In the genomic region with DNA sequence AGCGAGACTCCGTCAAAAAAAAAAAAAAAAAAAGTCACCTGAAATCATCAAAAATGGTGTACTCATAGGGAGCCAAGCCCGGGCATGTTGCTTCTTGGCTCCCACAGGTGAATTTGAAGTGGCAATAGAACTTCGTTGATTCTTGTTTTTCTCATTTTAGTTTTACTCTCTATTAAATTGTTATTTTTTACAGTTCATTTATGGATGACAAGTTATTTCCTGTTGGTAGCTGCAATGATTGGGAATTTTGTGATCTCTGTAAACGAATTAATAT, we compare ENCODE assay signal across 8 cellular contexts. TPM values are rescaled to one million over a fixed set of nuclear protein-coding genes. Genes with fewer than 3 reads are reported as not detected.
DNase-seq lines count a peak whose midpoint lies in the region; ATAC-seq and TF ChIP-seq lines count a peak whose summit lies in the region.

No MANE protein-coding gene starts in this region.

- peaks cover 61% of the 10 kb centered on the region for H3K79me2 ChIP-seq in DND-41 (ENCODE audit: insufficient read depth, low read length)
- peaks cover 4% of the 10 kb centered on the region for H3K79me2 ChIP-seq in neural cell (replicated peaks; ENCODE audit: insufficient read depth, low read length)

- DNase-seq in DND-41 = no peak
- DNase-seq in NB4 (ENCODE audit: low read depth) = no peak
- no peak for DNase-seq in dorsolateral prefrontal cortex
- no peak for DNase-seq in GOT3 (lab: John Stamatoyannopoulos, UW)
- DNase-seq in anterior cingulate cortex (lab: John Stamatoyannopoulos, UW) = no peak

- no peak for TF ChIP-seq RAD21 in neural cell (conservative IDR thresholded peaks at IDR 0.05)

- H3K4me2 ChIP-seq in DND-41 (ENCODE audit: insufficient read depth, low read length) = peak overlapping the region; percentile 75
- H3K4me2 ChIP-seq in neural cell (ENCODE audit: low read length) = peak overlapping the region; percentile 84

- H3K9me2 ChIP-seq in neural cell (ENCODE audit: insufficient read depth, low read length) = no peaks in the 10 kb centered on the region

- H3K36me3 ChIP-seq in DND-41 (ENCODE audit: insufficient read depth, low read length) = peaks cover 15% of the 10 kb centered on the region; the same call in 1 of the 2 replicates
- H3K36me3 ChIP-seq in neural cell (ENCODE audit: insufficient read depth, low read length) = no peaks in the 10 kb centered on the region

- peak overlapping the region; percentile 90 for H3K9ac ChIP-seq in DND-41 (ENCODE audit: low read depth, low read length)
- no peak overlapping the region for H3K9ac ChIP-seq in neural cell (ENCODE audit: low read length)

- H3K27ac ChIP-seq in DND-41 (ENCODE audit: low read length) (peak overlapping the region; percentile 92), dorsolateral prefrontal cortex (peak overlapping the region in 22 of 59 donors; percentile 6 to 97 (median 92)), neural cell (ENCODE audit: low read length) (no peak overlapping the region)

- TF ChIP-seq CTCF in DND-41 (IDR thresholded peaks at IDR 0.05; ENCODE audit: borderline replicate concordance, extremely low read depth, low read length, poor library complexity, severe bottlenecking) (no peak), NB4 (IDR thresholded peaks at IDR 0.05; ENCODE audit: low read depth, low read length) (no peak), dorsolateral prefrontal cortex (IDR thresholded peaks at IDR 0.05 in 54 of 56, conservative IDR thresholded peaks at IDR 0.05 in 2 of 56; ENCODE audit: low read depth in 1 of 56, partially characterized antibody in 56 of 56) (no peak), neural cell (IDR thresholded peaks at IDR 0.05; ENCODE audit: poor library complexity, severe bottlenecking) (no peak)

- peaks cover 87% of the 10 kb centered on the region for H3K4me1 ChIP-seq in DND-41 (ENCODE audit: insufficient read depth, low read length)

- H3K4me3 ChIP-seq in DND-41 (ENCODE audit: low read depth in 1 of 2, low read length in 2 of 2) (peak overlapping the region; percentile 80 to 89), NB4 (ENCODE audit: low read depth, low read length) (peak overlapping the region; percentile 80), dorsolateral prefrontal cortex (peak overlapping the region in 56 of 59 donors; percentile 51 to 97 (median 85)), neural cell (ENCODE audit: low read length) (peak overlapping the region; percentile 71)

- intact Hi-C loops in dorsolateral prefrontal cortex (cut with DNase I) = loop anchor here (5.0 to 10.0 kb wide), 4 partner anchors 128 to 232 kb away; partner anchors contain the start of genes ITPR2 (in 1 of the 2) and STK38L (in 1 of the 2)

- H4K20me1 ChIP-seq in DND-41 (ENCODE audit: insufficient read depth, low read length) (peaks cover 5% of the 10 kb centered on the region; the same call in 1 of the 2 replicates), neural cell (ENCODE audit: insufficient read depth) (no peaks in the 10 kb centered on the region)

- no peaks in the 10 kb centered on the region for H3F3A ChIP-seq in neural cell (ENCODE audit: insufficient read depth, low read length, poor library complexity, severe bottlenecking)

- no peak for TF ChIP-seq EP300 in neural cell (conservative IDR thresholded peaks at IDR 0.05; ENCODE audit: poor library complexity, severe bottlenecking)

- ATAC-seq in DND-41 (ENCODE audit: insufficient read depth, low read depth) (no peak), GM21717 (IDR thresholded peaks at IDR 0.05; ENCODE audit: unreplicated experiment) (no peak), GM18907 (IDR thresholded peaks at IDR 0.05; ENCODE audit: unreplicated experiment) (no peak)

- H2AFZ ChIP-seq in DND-41 (ENCODE audit: low read depth, low read length) (no peak overlapping the region; the same call in 1 of the 2 replicates), neural cell (ENCODE audit: low read depth, low read length) (no peak overlapping the region)

- TF ChIP-seq POLR2A in NB4 (IDR thresholded peaks at IDR 0.05; ENCODE audit: extremely low read depth, insufficient read length) = no peak

- H3K9me3 ChIP-seq in DND-41 (ENCODE audit: insufficient read depth, low read length, severe bottlenecking) = no peaks in the 10 kb centered on the region
- H3K9me3 ChIP-seq in neural cell (ENCODE audit: low read length) = no peaks in the 10 kb centered on the region

- H3K27me3 ChIP-seq in DND-41 (ENCODE audit: insufficient read depth, low read length, poor library complexity) (no peaks in the 10 kb centered on the region), dorsolateral prefrontal cortex (no peaks in the 10 kb centered on the region), neural cell (ENCODE audit: insufficient read depth, low read depth, low read length) (no peaks in the 10 kb centered on the region)

TF ChIP-seq in neural cell, 6 proteins besides CTCF, POLR2A, EP300 and RAD21:
- TF ChIP-seq, protein P1, sequence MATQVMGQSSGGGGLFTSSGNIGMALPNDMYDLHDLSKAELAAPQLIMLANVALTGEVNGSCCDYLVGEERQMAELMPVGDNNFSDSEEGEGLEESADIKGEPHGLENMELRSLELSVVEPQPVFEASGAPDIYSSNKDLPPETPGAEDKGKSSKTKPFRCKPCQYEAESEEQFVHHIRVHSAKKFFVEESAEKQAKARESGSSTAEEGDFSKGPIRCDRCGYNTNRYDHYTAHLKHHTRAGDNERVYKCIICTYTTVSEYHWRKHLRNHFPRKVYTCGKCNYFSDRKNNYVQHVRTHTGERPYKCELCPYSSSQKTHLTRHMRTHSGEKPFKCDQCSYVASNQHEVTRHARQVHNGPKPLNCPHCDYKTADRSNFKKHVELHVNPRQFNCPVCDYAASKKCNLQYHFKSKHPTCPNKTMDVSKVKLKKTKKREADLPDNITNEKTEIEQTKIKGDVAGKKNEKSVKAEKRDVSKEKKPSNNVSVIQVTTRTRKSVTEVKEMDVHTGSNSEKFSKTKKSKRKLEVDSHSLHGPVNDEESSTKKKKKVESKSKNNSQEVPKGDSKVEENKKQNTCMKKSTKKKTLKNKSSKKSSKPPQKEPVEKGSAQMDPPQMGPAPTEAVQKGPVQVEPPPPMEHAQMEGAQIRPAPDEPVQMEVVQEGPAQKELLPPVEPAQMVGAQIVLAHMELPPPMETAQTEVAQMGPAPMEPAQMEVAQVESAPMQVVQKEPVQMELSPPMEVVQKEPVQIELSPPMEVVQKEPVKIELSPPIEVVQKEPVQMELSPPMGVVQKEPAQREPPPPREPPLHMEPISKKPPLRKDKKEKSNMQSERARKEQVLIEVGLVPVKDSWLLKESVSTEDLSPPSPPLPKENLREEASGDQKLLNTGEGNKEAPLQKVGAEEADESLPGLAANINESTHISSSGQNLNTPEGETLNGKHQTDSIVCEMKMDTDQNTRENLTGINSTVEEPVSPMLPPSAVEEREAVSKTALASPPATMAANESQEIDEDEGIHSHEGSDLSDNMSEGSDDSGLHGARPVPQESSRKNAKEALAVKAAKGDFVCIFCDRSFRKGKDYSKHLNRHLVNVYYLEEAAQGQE (IDR thresholded peaks at IDR 0.05; ENCODE audit: borderline replicate concordance) = no peak
- TF ChIP-seq SMC3 (conservative IDR thresholded peaks at IDR 0.05; ENCODE audit: poor library complexity) (no peak), MXI1 (conservative IDR thresholded peaks at IDR 0.05; ENCODE audit: poor library complexity, severe bottlenecking) (no peak), TAF1 (IDR thresholded peaks at IDR 0.05; ENCODE audit: low read depth) (no peak), EZH2 (IDR thresholded peaks at IDR 0.05; ENCODE audit: borderline replicate concordance, insufficient read depth, low read length, poor library complexity, severe bottlenecking) (no peak), POLR2AphosphoS5 (IDR thresholded peaks at IDR 0.05) (no peak)

RNA-seq across cellular contexts. Expression of gene TM7SF3, which starts 1.3 kb away (rescaled TPM):
- total RNA-seq in dorsolateral prefrontal cortex = 100 to 1,000 TPM in 3 of 120 experiments, 10 to 100 TPM in 117; 52.9 to 129 (median 76.3) TPM
- polyA plus RNA-seq in neural cell = 30.0 and 51.0 TPM in 2 replicates
- polyA minus RNA-seq in neural cell = 48.0 and 54.0 TPM in 2 replicates

RNA-seq across cellular contexts. Expression of gene MED21, which starts 9.4 kb away (rescaled TPM):
- 10 to 100 TPM; 44.9 to 95.2 (median 71.3) TPM for total RNA-seq in dorsolateral prefrontal cortex
- 62.6 and 72.2 TPM in 2 replicates for polyA plus RNA-seq in neural cell
- polyA minus RNA-seq in neural cell = 127 and 136 TPM in 2 replicates
